ENCODE assay signal across 8 cellular contexts in genomic region chr5:38441730-38442573, GRCh38.
DNase-seq lines count a peak whose midpoint lies in the region; ATAC-seq and TF ChIP-seq lines count a peak whose summit lies in the region.

No MANE protein-coding gene starts in this region.

- ATAC-seq in HG02642 (IDR thresholded peaks at IDR 0.05; ENCODE audit: poor library complexity, unreplicated experiment) (peak; percentile 99), upper lobe of right lung (peak; percentile 98)

- H3K9ac ChIP-seq in trophoblast cell (ENCODE audit: low read length) = no peak overlapping the region

- H3K23ac ChIP-seq in trophoblast cell (ENCODE audit: low read length) = no peak overlapping the region

- H3K18ac ChIP-seq in trophoblast cell (ENCODE audit: low read length) = no peak overlapping the region

- H3K4me1 ChIP-seq in trophoblast cell (ENCODE audit: control insufficient read depth in 1 of 2, insufficient read depth in 2 of 2, low read length in 2 of 2) (peaks cover 0 to 2% of the 10 kb centered on the region in 2 experiments), upper lobe of right lung (peaks cover 2% of the 10 kb centered on the region)

- no peak overlapping the region for H3K14ac ChIP-seq in trophoblast cell (ENCODE audit: low read length)

- no peak overlapping the region for H2BK5ac ChIP-seq in trophoblast cell (ENCODE audit: low read depth, low read length, poor library complexity)

- H3K79me1 ChIP-seq in trophoblast cell (ENCODE audit: low read length) = no peaks in the 10 kb centered on the region

- intact Hi-C loops in upper lobe of right lung (cut with DNase I) = no loop called here

- no CpG with 5 or more reads among the region's 7 CpGs for WGBS in trophoblast cell (ENCODE audit: extremely low coverage, insufficient coverage, insufficient read length)

- H3K4me3 ChIP-seq in trophoblast cell (ENCODE audit: low read depth, low read length) (no peak overlapping the region), upper lobe of right lung (no peak overlapping the region)

- H3K27ac ChIP-seq in trophoblast cell (ENCODE audit: low read depth, low read length) = no peak overlapping the region
- no peak overlapping the region for H3K27ac ChIP-seq in upper lobe of right lung

- H3K4ac ChIP-seq in trophoblast cell (ENCODE audit: low read depth, low read length) = no peak overlapping the region

- H4K8ac ChIP-seq in trophoblast cell (ENCODE audit: low read depth, low read length) = no peak overlapping the region

- in situ Hi-C loops in SK-MEL-5 (cut with HindIII; ENCODE audit: low pct_unique_long_range_greater_than_20kb, low sequenced_read_pairs) = loop anchor here (25.0 kb wide), 1 partner anchor 95 kb away; no protein-coding TSS in a partner anchor

- H4K91ac ChIP-seq in trophoblast cell (ENCODE audit: low read depth, low read length) = no peak overlapping the region

- no peaks in the 10 kb centered on the region for H3K27me3 ChIP-seq in trophoblast cell (ENCODE audit: insufficient read depth, low read length)
- peaks cover 6% of the 10 kb centered on the region for H3K27me3 ChIP-seq in upper lobe of right lung

- no peak overlapping the region for H2AK5ac ChIP-seq in trophoblast cell (ENCODE audit: low read length)

- no peak overlapping the region for H2BK12ac ChIP-seq in trophoblast cell (ENCODE audit: low read length)

- no peak overlapping the region for H2BK120ac ChIP-seq in trophoblast cell (ENCODE audit: insufficient read depth, low read length, poor library complexity)

- no peaks in the 10 kb centered on the region for H3K79me2 ChIP-seq in trophoblast cell (ENCODE audit: control insufficient read depth, insufficient read depth, low read length, poor library complexity)

- no peak overlapping the region for H3K4me2 ChIP-seq in trophoblast cell (ENCODE audit: low read length)

- H3K9me3 ChIP-seq in trophoblast cell (ENCODE audit: insufficient read depth, low read depth, low read length) (no peaks in the 10 kb centered on the region), upper lobe of right lung (no peaks in the 10 kb centered on the region)

- peak; percentile 88 for TF ChIP-seq CTCF in GM12874 (IDR thresholded peaks at IDR 0.05; ENCODE audit: insufficient read depth, low read depth, low read length)
- TF ChIP-seq CTCF in upper lobe of right lung (IDR thresholded peaks at IDR 0.05) = peak; percentile 97

- H3K36me3 ChIP-seq in trophoblast cell (ENCODE audit: control insufficient read depth in 1 of 2, insufficient read depth in 2 of 2, low read length in 2 of 2) (no peaks in the 10 kb centered on the region), upper lobe of right lung (no peaks in the 10 kb centered on the region)

- no peak overlapping the region for H2AFZ ChIP-seq in trophoblast cell (ENCODE audit: insufficient read depth, low read length, poor library complexity)

- DNase-seq in NCI-H1092 treated with DMSO at 0.1 percent for 48 hours (lab: John Stamatoyannopoulos, UW) (peak; percentile 92), SK-MEL-5 (ENCODE audit: low read depth, low spot score) (peak; percentile 97), globus pallidus (ENCODE audit: low spot score) (peak; percentile 91), trophoblast cell (peak; percentile 84 to 98), upper lobe of right lung (peak; percentile 80)
- DNase-seq in activated naive CD4-positive, alpha-beta T cell (lab: John Stamatoyannopoulos, UW) = peak; percentile 41 to 64 (median 55)

- no peak overlapping the region for H4K12ac ChIP-seq in trophoblast cell (ENCODE audit: low read depth, low read length)
